Comparison of ENCODE assay signal across 14 cellular contexts in genomic region chr6:39793528-39793927, GRCh38. TPM values are rescaled to one million over a fixed set of nuclear protein-coding genes. Genes with fewer than 3 reads are reported as not detected.
DNase-seq lines count a peak whose midpoint lies in the region; ATAC-seq and TF ChIP-seq lines count a peak whose summit lies in the region.
"Had no signal": no experiment of that assay in that cellular context is flagged by ENCODE, and none has a peak within 500 bp of the region (broad histone marks: within the 10 kb centered on the region; RNA-seq: fewer than 3 reads in every experiment).

No MANE protein-coding gene starts in this region.

- no peak for DNase-seq in right cardiac atrium
- DNase-seq in cardiac septum (ENCODE audit: low spot score), result no peak
- no peak for DNase-seq in left lung
- no peak for DNase-seq in gastrocnemius medialis
- DNase-seq in activated CD4-positive, CD25-positive, alpha-beta regulatory T cell treated with anti-CD3 and anti-CD28 coated beads, Interleukin-2, amount 50 U/mL, for 72 hours, result no peak
- DNase-seq in COLO829 (ENCODE audit: low spot score), result no peak
- DNase-seq in NOMO-1 treated with DMSO at 0.1 percent for 48 hours (lab: John Stamatoyannopoulos, UW; ENCODE audit: unreplicated experiment), result no peak
- DNase-seq in SKM-1 treated with dmso at 0.1 percent for 144 hours (lab: John Stamatoyannopoulos, UW; ENCODE audit: unreplicated experiment), result no peak
- DNase-seq: ACHN; activated CD4-positive, alpha-beta T cell treated with anti-CD3 and anti-CD28 coated beads, Interleukin-2, amount 50 U/mL, for 4 hours; activated effector memory CD4-positive, alpha-beta T cell treated with anti-CD3 and anti-CD28 coated beads, Interleukin-2, amount 50 U/mL, for 16 hours; PC-9; T-helper 17 cell had no signal

- no peaks in the 10 kb centered on the region for H3K36me3 ChIP-seq in left lung
- H3K36me3 ChIP-seq in gastrocnemius medialis, result no peaks in the 10 kb centered on the region

- no peaks in the 10 kb centered on the region for H3K27me3 ChIP-seq in right cardiac atrium (ENCODE audit: control insufficient read depth, insufficient read depth)
- peaks cover 0 to 55% of the 10 kb centered on the region in 2 donors for H3K27me3 ChIP-seq in left lung
- no peaks in the 10 kb centered on the region for H3K27me3 ChIP-seq in gastrocnemius medialis

- WGBS in right cardiac atrium, result 40% methylated on average over 7 of the region's 7 CpGs

- ATAC-seq in right cardiac atrium (no peak), left lung (no peak), gastrocnemius medialis (no peak)
- ATAC-seq: T-helper 17 cell had no signal

- H3K9me3 ChIP-seq in right cardiac atrium (ENCODE audit: control insufficient read depth, low read length) (no peaks in the 10 kb centered on the region), left lung (no peaks in the 10 kb centered on the region), gastrocnemius medialis (no peaks in the 10 kb centered on the region)

- no peak for TF ChIP-seq POLR2A in gastrocnemius medialis (IDR thresholded peaks at IDR 0.05)

- H3K27ac ChIP-seq in right cardiac atrium (ENCODE audit: low read length), result no peak overlapping the region
- no peak overlapping the region for H3K27ac ChIP-seq in left lung
- H3K27ac ChIP-seq in gastrocnemius medialis, result peak overlapping the region; percentile 0 to 87 (median 79)
- H3K27ac ChIP-seq: PC-9 had no signal

- in situ Hi-C loops in gastrocnemius medialis (cut with MboI; ENCODE audit: low sequenced_read_pairs in 4 of 4), result no loop called here

- intact Hi-C loops in right cardiac atrium (cut with DNase I) (no loop called here), cardiac septum (cut with DNase I) (no loop called here), left lung (cut with DNase I) (no loop called here), gastrocnemius medialis (cut with DNase I; ENCODE audit: low total_unique reads) (loop anchor here (5.0 kb wide), 1 partner anchor 99 kb away; no protein-coding TSS in a partner anchor)

- no peak for TF ChIP-seq CTCF in left lung (IDR thresholded peaks at IDR 0.05)
- no peak for TF ChIP-seq CTCF in gastrocnemius medialis (IDR thresholded peaks at IDR 0.05 in 4 of 5, conservative IDR thresholded peaks at IDR 0.05 in 1 of 5)

- H3K4me1 ChIP-seq in right cardiac atrium (ENCODE audit: control insufficient read depth, insufficient read depth, low read length), result peaks cover 3% of the 10 kb centered on the region
- peaks cover 5 to 21% of the 10 kb centered on the region in 2 donors for H3K4me1 ChIP-seq in left lung
- peaks cover 18 to 19% of the 10 kb centered on the region in 2 donors for H3K4me1 ChIP-seq in gastrocnemius medialis

- H3K4me3 ChIP-seq in right cardiac atrium (ENCODE audit: low read length) (peak overlapping the region; percentile 88), left lung (peak overlapping the region; percentile 53 to 59), gastrocnemius medialis (peak overlapping the region; percentile 65 to 88 (median 67))
- H3K4me3 ChIP-seq: PC-9 had no signal

RNA-seq across cellular contexts. Expression of gene DAAM2, which starts 1.4 kb away (rescaled TPM):
- total RNA-seq in right cardiac atrium (10 to 100 TPM in 2 of 4 donors, 1 to 10 TPM in 2; 7.2 to 11.5 (median 9.2) TPM), cardiac septum (10.4 TPM), left lung (10 to 100 TPM; 43.7 to 67.6 TPM), gastrocnemius medialis (10 to 100 TPM; 25.9 to 84.0 (median 48.5) TPM)
- 9.9 TPM for polyA plus RNA-seq in right cardiac atrium
- total RNA-seq: PC-9, T-helper 17 cell had no signal
- polyA plus RNA-seq: keratinocyte had no signal

Comparison
In these comparisons a context has a peak if more than half of its experiments do, and no peak if none do; other contexts are left out.
1. H3K27ac ChIP-seq: peak in gastrocnemius medialis (4 of 4); none in right cardiac atrium (single experiment) and left lung (0 of 2).
2. Peak in every context shown above with its lines, with median percentiles within 50 percentile points of each other: H3K4me3 ChIP-seq.